In the genomic region with DNA sequence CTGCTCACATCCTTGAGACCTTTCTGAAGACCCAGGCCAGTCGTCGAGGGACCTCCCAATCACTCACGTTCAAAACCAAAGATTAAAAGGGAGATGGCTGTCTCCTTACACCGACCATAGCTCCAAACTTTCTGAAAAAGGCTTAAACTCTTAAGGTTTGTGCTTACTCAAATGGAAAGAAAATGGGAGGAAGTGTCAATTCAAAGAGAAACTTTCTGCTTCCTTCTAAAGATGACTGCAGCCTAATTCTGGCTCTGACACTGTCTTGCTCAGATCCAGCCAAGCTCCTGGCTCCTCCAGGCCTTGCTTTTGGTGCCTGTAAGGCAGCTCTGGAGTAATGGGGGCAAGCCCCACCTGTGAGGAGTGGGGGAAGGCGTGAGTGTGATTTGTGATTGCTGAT, we compare ENCODE assay signal across 12 cellular contexts. TPM values are rescaled to one million over a fixed set of nuclear protein-coding genes. Genes with fewer than 3 reads are reported as not detected.
A peak's percentile ranks its signal among the peaks of the same experiment; 100 is the strongest.
DNase-seq lines count a peak whose midpoint lies in the region; ATAC-seq and TF ChIP-seq lines count a peak whose summit lies in the region.
"Had no signal": no experiment of that assay in that cellular context is flagged by ENCODE, and none has a peak within 500 bp of the region (broad histone marks: within the 10 kb centered on the region; RNA-seq: fewer than 3 reads in every experiment).

No MANE protein-coding gene starts in this region.

- H3K9ac ChIP-seq in colonic mucosa (ENCODE audit: low read depth in 2 of 2, low read length in 2 of 2), result no peak overlapping the region

- CTCF ChIA-PET in GM10248 (lab: Yijun Ruan, JAX), result interaction anchor here (1.0 to 9.7 kb wide), 14 partner anchors 10 to 411 kb away, joined by 3 to 141 read pairs (median 4); no protein-coding TSS in a partner anchor

- ATAC-seq in GM19043 (IDR thresholded peaks at IDR 0.05; ENCODE audit: low read depth, unreplicated experiment) (peak; percentile 68), HG03045 (IDR thresholded peaks at IDR 0.05; ENCODE audit: unreplicated experiment) (peak; percentile 42)

- intact Hi-C loops in colonic mucosa (cut with DNase I), result loop anchor here (10.0 kb wide), 2 partner anchors 196 to 416 kb away; no protein-coding TSS in a partner anchor

- DNase-seq in GM10248 (ENCODE audit: extremely low spot score) (peak; percentile 76), NCI-H2227 treated with DMSO at 0.1 percent for 48 hours (lab: John Stamatoyannopoulos, UW) (no peak), NCI-H128 (lab: John Stamatoyannopoulos, UW; ENCODE audit: unreplicated experiment) (no peak), OCI-M2 (lab: John Stamatoyannopoulos, UW; ENCODE audit: unreplicated experiment) (no peak), colonic mucosa (no peak)
- DNase-seq: DMS79, HFFc6, NCI-H446 treated with DMSO at 0.1 percent for 48 hours had no signal

- H3K4me1 ChIP-seq in colonic mucosa, result no peaks in the 10 kb centered on the region

- H3K27me3 ChIP-seq in colonic mucosa, result no peaks in the 10 kb centered on the region
- H3K27me3 ChIP-seq: upper lobe of left lung had no signal

- no peak for TF ChIP-seq CTCF in GM10248 (IDR thresholded peaks at IDR 0.05; ENCODE audit: control extremely low read depth, extremely low read depth, low read depth, missing control alignments)
- no peak for TF ChIP-seq CTCF in colonic mucosa (IDR thresholded peaks at IDR 0.05)

- POLR2A ChIA-PET in GM10248 (lab: Yijun Ruan, JAX), result interaction anchor here (1.0 to 1.4 kb wide), 3 partner anchors 56 to 233 kb away, joined by 3 to 7 read pairs (median 6); partner anchors contain the start of gene WSB1

- H3K27ac ChIP-seq in cingulate gyrus (ENCODE audit: low read depth, low read length), result peak overlapping the region; percentile 30
- H3K27ac ChIP-seq in colonic mucosa, result no peak overlapping the region

- no peaks in the 10 kb centered on the region for H3K9me3 ChIP-seq in colonic mucosa
- H3K9me3 ChIP-seq: upper lobe of left lung had no signal

- no peak overlapping the region for H3K4me3 ChIP-seq in colonic mucosa
- H3K4me3 ChIP-seq: upper lobe of left lung had no signal

- H3K36me3 ChIP-seq in colonic mucosa, result no peaks in the 10 kb centered on the region
- H3K36me3 ChIP-seq: upper lobe of left lung had no signal

RNA-seq across cellular contexts. Expression of gene WSB1, which starts 54.9 kb away (rescaled TPM):
- 100 to 1,000 TPM in 1 of 2 donors, 10 to 100 TPM in 1; 94.2 to 150 TPM for total RNA-seq in colonic mucosa
